1 cellular context compared by ENCODE assay signal in the genomic region with DNA sequence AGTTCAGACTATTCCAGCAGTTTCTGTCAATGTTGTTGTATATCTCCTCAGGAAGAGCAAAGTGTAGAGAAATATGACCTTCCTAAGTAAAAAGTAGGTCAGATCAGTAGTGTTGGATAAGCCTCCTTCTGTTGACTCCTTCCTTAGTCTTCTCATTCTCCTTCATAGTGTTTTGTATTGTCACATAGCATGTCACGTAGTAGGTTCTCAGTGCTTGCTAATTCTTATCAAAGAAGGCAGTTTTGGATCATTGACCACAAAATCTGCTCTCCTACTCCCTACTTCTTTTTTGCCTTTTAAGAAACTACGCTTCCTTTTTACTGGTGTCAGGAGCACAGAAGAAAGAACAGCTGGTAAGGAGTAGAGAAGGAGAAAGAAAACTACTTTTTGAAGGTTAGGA.
TF ChIP-seq lines count a peak whose summit lies in the region.

No MANE protein-coding gene starts in this region.

TF ChIP-seq in SK-N-SH, 30 proteins besides CTCF, POLR2A, EP300 and RAD21:
- TF ChIP-seq EZH2phosphoT487 (IDR thresholded peaks at IDR 0.05; ENCODE audit: borderline replicate concordance, low read depth): no peak
- no peak for TF ChIP-seq POLR2AphosphoS5 (IDR thresholded peaks at IDR 0.05; ENCODE audit: low read depth, low read length)
- TF ChIP-seq TCF12 (IDR thresholded peaks at IDR 0.05): no peak
- TF ChIP-seq TAF1 (IDR thresholded peaks at IDR 0.05; ENCODE audit: borderline replicate concordance, low read depth, low read length): no peak
- no peak for TF ChIP-seq YY1 (IDR thresholded peaks at IDR 0.05; ENCODE audit: low read depth)
- no peak for TF ChIP-seq GABPA (IDR thresholded peaks at IDR 0.05; ENCODE audit: low read depth)
- no peak for TF ChIP-seq SMC3 (IDR thresholded peaks at IDR 0.05; ENCODE audit: low read depth, low read length)
- no peak for TF ChIP-seq CHD2 (IDR thresholded peaks at IDR 0.05; ENCODE audit: low read length, partially characterized antibody)
- no peak for TF ChIP-seq SIN3A (IDR thresholded peaks at IDR 0.05; ENCODE audit: borderline replicate concordance, low read depth, low read length)
- TF ChIP-seq, protein P1, sequence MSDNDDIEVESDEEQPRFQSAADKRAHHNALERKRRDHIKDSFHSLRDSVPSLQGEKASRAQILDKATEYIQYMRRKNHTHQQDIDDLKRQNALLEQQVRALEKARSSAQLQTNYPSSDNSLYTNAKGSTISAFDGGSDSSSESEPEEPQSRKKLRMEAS (IDR thresholded peaks at IDR 0.05; ENCODE audit: low read depth): no peak
